25 cellular contexts compared by ENCODE assay signal in genomic region chr20:41854765-41855164, GRCh38.
DNase-seq lines count a peak whose midpoint lies in the region; ATAC-seq, FAIRE-seq and TF ChIP-seq lines count a peak whose summit lies in the region.
"Had no signal": no experiment of that assay in that cellular context is flagged by ENCODE, and none has a peak within 500 bp of the region (broad histone marks: within the 10 kb centered on the region; RNA-seq: fewer than 3 reads in every experiment).

No MANE protein-coding gene starts in this region.

- POLR2A ChIA-PET in activated CD4-positive, alpha-beta T cell treated with anti-CD3 and anti-CD28 coated beads for 36 hours (lab: Charles Lee) = no interaction called here

- no peak overlapping the region for H3K27ac ChIP-seq in small intestine (ENCODE audit: low read depth in 1 of 2, low read length in 1 of 2)
- H3K27ac ChIP-seq: coronary artery, neutrophil, tibial nerve had no signal

- no peak overlapping the region for H3K27ac Mint-ChIP-seq in activated CD4-positive, alpha-beta T cell treated with anti-CD3 and anti-CD28 coated beads for 36 hours
- H3K27ac Mint-ChIP-seq in glutamatergic neuron (ENCODE audit: unreplicated experiment) (no peak overlapping the region), CD14-positive monocyte (no peak overlapping the region)
- H3K27ac Mint-ChIP-seq: CD4-positive, alpha-beta memory T cell; GM23338 had no signal

- H3K4me1 Mint-ChIP-seq in activated CD4-positive, alpha-beta T cell treated with anti-CD3 and anti-CD28 coated beads for 36 hours = no peaks in the 10 kb centered on the region
- H3K4me1 Mint-ChIP-seq in glutamatergic neuron (ENCODE audit: low read depth, unreplicated experiment) = no peaks in the 10 kb centered on the region
- H3K4me1 Mint-ChIP-seq in CD14-positive monocyte = no peaks in the 10 kb centered on the region
- H3K4me1 Mint-ChIP-seq: CD4-positive, alpha-beta memory T cell had no signal

- H3K27me3 Mint-ChIP-seq in activated CD4-positive, alpha-beta T cell treated with anti-CD3 and anti-CD28 coated beads for 36 hours = peaks cover 21% of the 10 kb centered on the region
- H3K27me3 Mint-ChIP-seq in glutamatergic neuron (ENCODE audit: unreplicated experiment) (peaks cover 2% of the 10 kb centered on the region), CD14-positive monocyte (ENCODE audit: low read depth in 3 of 3) (peaks cover 0 to 2% (median 1%) of the 10 kb centered on the region in 3 donors)

- no peaks in the 10 kb centered on the region for H3K36me3 ChIP-seq in small intestine (ENCODE audit: control insufficient read depth in 2 of 2, insufficient read depth in 2 of 2, low read length in 2 of 2)
- H3K36me3 ChIP-seq: neutrophil, tibial nerve had no signal

- ATAC-seq in activated CD4-positive, alpha-beta T cell treated with anti-CD3 and anti-CD28 coated beads for 36 hours = peak; percentile 64
- no peak for ATAC-seq in GM18870 (IDR thresholded peaks at IDR 0.05; ENCODE audit: unreplicated experiment)
- ATAC-seq: GM23338, HepG2, SK-N-SH treated with all-trans-retinoic acid at 6 μM for 48 hours had no signal

- DNase-seq in activated CD4-positive, alpha-beta T cell treated with anti-CD3 and anti-CD28 coated beads for 36 hours = peak; percentile 5
- DNase-seq in activated CD4-positive, alpha-beta T cell treated with anti-CD3 and anti-CD28 coated beads, Interleukin-2, amount 50 U/mL, for 1 hour = no peak
- DNase-seq in NCI-H69 (lab: John Stamatoyannopoulos, UW) (peak; percentile 80), astrocyte of the spinal cord (ENCODE audit: low read depth, low spot score) (peak; percentile 32), small intestine (peak; percentile 3), glutamatergic neuron (no peak), CD14-positive monocyte (ENCODE audit: low spot score) (no peak)
- DNase-seq: activated CD4-positive, alpha-beta T cell treated with anti-CD3 and anti-CD28 coated beads for 48 hours; activated CD8-positive, alpha-beta memory T cell treated with anti-CD3 and anti-CD28 coated beads, Interleukin-2, amount 50 U/mL, for 48 hours; activated gamma-delta T cell; CD4-positive, alpha-beta memory T cell; DMS79 treated with DMSO at 0.1 percent for 48 hours; NCI-H1092; NCI-H2081; NCI-H524 treated with DMSO at 0.1 percent for 48 hours; retina; T1000 had no signal

- no peaks in the 10 kb centered on the region for H3K9me3 ChIP-seq in small intestine (ENCODE audit: control insufficient read depth, low read depth)
- H3K9me3 ChIP-seq: neutrophil had no signal

- CTCF ChIA-PET in activated CD4-positive, alpha-beta T cell treated with anti-CD3 and anti-CD28 coated beads for 36 hours (lab: Charles Lee) = no interaction called here

- FAIRE-seq in small intestine (lab: Jason Lieb, UNC) = no peak
- FAIRE-seq: endothelial cell of umbilical vein, HepG2 had no signal

- H3K4me3 ChIP-seq in astrocyte of the spinal cord (ENCODE audit: low read depth, low read length) = no peak overlapping the region
- no peak overlapping the region for H3K4me3 ChIP-seq in small intestine (ENCODE audit: low read depth in 1 of 2, low read length in 2 of 2)
- H3K4me3 ChIP-seq: coronary artery, GM23338, tibial nerve had no signal

- intact Hi-C loops in activated CD4-positive, alpha-beta T cell treated with anti-CD3 and anti-CD28 coated beads for 36 hours (cut with DNase I, micrococcal nuclease) = no loop called here
- intact Hi-C loops in CD14-positive monocyte (cut with micrococcal nuclease) = no loop called here

- H3K36me3 Mint-ChIP-seq in activated CD4-positive, alpha-beta T cell treated with anti-CD3 and anti-CD28 coated beads for 36 hours (ENCODE audit: low read depth) = no peaks in the 10 kb centered on the region
- H3K36me3 Mint-ChIP-seq in glutamatergic neuron (ENCODE audit: unreplicated experiment) (no peaks in the 10 kb centered on the region), CD14-positive monocyte (no peaks in the 10 kb centered on the region)
- H3K36me3 Mint-ChIP-seq: CD4-positive, alpha-beta memory T cell had no signal

- H3K4me3 Mint-ChIP-seq in activated CD4-positive, alpha-beta T cell treated with anti-CD3 and anti-CD28 coated beads for 36 hours = no peak overlapping the region
- no peak overlapping the region for H3K4me3 Mint-ChIP-seq in glutamatergic neuron (ENCODE audit: unreplicated experiment)
- H3K4me3 Mint-ChIP-seq in CD14-positive monocyte = no peak overlapping the region
- H3K4me3 Mint-ChIP-seq: CD4-positive, alpha-beta memory T cell; GM23338 had no signal

- H3K4me1 ChIP-seq in small intestine (ENCODE audit: control insufficient read depth in 2 of 2, insufficient read depth in 1 of 2, low read depth in 1 of 2, low read length in 1 of 2) = no peaks in the 10 kb centered on the region
- H3K4me1 ChIP-seq: tibial nerve had no signal

- no peaks in the 10 kb centered on the region for H3K9me3 Mint-ChIP-seq in activated CD4-positive, alpha-beta T cell treated with anti-CD3 and anti-CD28 coated beads for 36 hours (ENCODE audit: low read depth)
- H3K9me3 Mint-ChIP-seq in glutamatergic neuron (ENCODE audit: unreplicated experiment) (peaks cover 3% of the 10 kb centered on the region), CD14-positive monocyte (peaks cover 0 to 19% (median 4%) of the 10 kb centered on the region in 7 donors)

- H3K27me3 ChIP-seq in small intestine (ENCODE audit: control insufficient read depth in 2 of 2, insufficient read depth in 2 of 2, low read length in 2 of 2) = no peaks in the 10 kb centered on the region
- H3K27me3 ChIP-seq: neutrophil, tibial nerve had no signal

- in situ Hi-C loops in astrocyte of the spinal cord (cut with HindIII; ENCODE audit: low sequenced_read_pairs) = no loop called here

- 69 to 72% (median 71%) methylated on average over 3 of the region's 3 CpGs for WGBS in small intestine, 3 donors

- no peak for TF ChIP-seq CTCF in astrocyte of the spinal cord (IDR thresholded peaks at IDR 0.05; ENCODE audit: low read depth, low read length)
- no peak for TF ChIP-seq CTCF in glutamatergic neuron (IDR thresholded peaks at IDR 0.05; ENCODE audit: partially characterized antibody, unreplicated experiment)
- TF ChIP-seq CTCF in CD14-positive monocyte (IDR thresholded peaks at IDR 0.05) = no peak

Comparison
In these comparisons a context has a peak if more than half of its experiments do, and no peak if none do; other contexts are left out.
1. DNase-seq: peak in activated CD4-positive, alpha-beta T cell treated with anti-CD3 and anti-CD28 coated beads for 36 hours (single experiment), NCI-H69 (single experiment), astrocyte of the spinal cord (single experiment) and small intestine (single experiment); none in activated CD4-positive, alpha-beta T cell treated with anti-CD3 and anti-CD28 coated beads, Interleukin-2, amount 50 U/mL, for 1 hour (single experiment), glutamatergic neuron (single experiment) and CD14-positive monocyte (single experiment).